ENCODE assay signal across 8 cellular contexts in genomic region chr2:136423516-136423996, GRCh38.
A peak's percentile ranks its signal among the peaks of the same experiment; 100 is the strongest.
DNase-seq lines count a peak whose midpoint lies in the region; ATAC-seq, FAIRE-seq and TF ChIP-seq lines count a peak whose summit lies in the region.

No MANE protein-coding gene starts in this region.

- no peaks in the 10 kb centered on the region for H3K27me3 ChIP-seq in CD8-positive, alpha-beta T cell (ENCODE audit: insufficient read depth, low read length)
- H3K27me3 ChIP-seq in endothelial cell of umbilical vein (ENCODE audit: control insufficient read depth in 2 of 2, insufficient read depth in 2 of 2, low read length in 2 of 2): peaks cover 5 to 6% of the 10 kb centered on the region in 2 experiments

- H3K9me1 ChIP-seq in endothelial cell of umbilical vein (replicated peaks; ENCODE audit: control insufficient read depth, extremely low read depth, insufficient read depth, low read length): no peaks in the 10 kb centered on the region

- ATAC-seq in CD8-positive, alpha-beta T cell: peak; percentile 97
- ATAC-seq in GM19452 (IDR thresholded peaks at IDR 0.05; ENCODE audit: unreplicated experiment) (peak; percentile 100), HG03565 (IDR thresholded peaks at IDR 0.05; ENCODE audit: unreplicated experiment) (peak; percentile 99)

- peaks cover 13% of the 10 kb centered on the region for H3K4me1 ChIP-seq in CD8-positive, alpha-beta T cell (ENCODE audit: insufficient read depth, low read length)
- no peaks in the 10 kb centered on the region for H3K4me1 ChIP-seq in endothelial cell of umbilical vein (ENCODE audit: control insufficient read depth, extremely low read depth, insufficient read depth, low read length)

- no peaks in the 10 kb centered on the region for H3K9me3 Mint-ChIP-seq in CD8-positive, alpha-beta T cell

- BruUV-seq in endothelial cell of umbilical vein (replicated peaks; lab: Mats Ljungman, UMichigan): no TSS peak

- intact Hi-C loops in CD8-positive, alpha-beta T cell (cut with DNase I, micrococcal nuclease): loop anchor here in 1 of 2 experiments (1.0 to 10.0 kb wide), 3 partner anchors 509 to 1951 kb away; no protein-coding TSS in a partner anchor
- intact Hi-C loops in endothelial cell of umbilical vein (cut with micrococcal nuclease): loop anchor here (1.0 to 5.0 kb wide), 6 partner anchors 314 to 1415 kb away; no protein-coding TSS in a partner anchor

- dilution Hi-C loops in endothelial cell of umbilical vein (cut with MboI; ENCODE audit: extremely low pct_ligation_motif_present, low sequenced_read_pairs): no loop called here

- H3K36me3 Mint-ChIP-seq in CD8-positive, alpha-beta T cell: no peaks in the 10 kb centered on the region

- H3K27ac Mint-ChIP-seq in CD8-positive, alpha-beta T cell: peak overlapping the region; percentile 71

- peaks cover 17% of the 10 kb centered on the region for H3K4me1 Mint-ChIP-seq in CD8-positive, alpha-beta T cell (ENCODE audit: low read depth)

- peak; percentile 63 to 86 (median 81) for DNase-seq in CD8-positive, alpha-beta T cell
- peak; percentile 90 for DNase-seq in NCI-H82 (lab: John Stamatoyannopoulos, UW)
- DNase-seq in activated CD8-positive, alpha-beta memory T cell treated with anti-CD3 and anti-CD28 coated beads for 48 hours (ENCODE audit: low read depth in 2 of 3, low spot score in 2 of 3): peak; percentile 62 to 71 (median 66)
- DNase-seq in endothelial cell of umbilical vein (ENCODE audit: low read depth, low spot score): peak; percentile 58
- peak; percentile 65 for DNase-seq in mucosa of gallbladder (ENCODE audit: low spot score)
- DNase-seq in stimulated activated CD8-positive, alpha-beta memory T cell treated with anti-CD3 and anti-CD28 coated beads, Interleukin-4, amount 100 ng/mL, for 4 hours (ENCODE audit: low read depth in 2 of 2, low spot score in 1 of 2): peak; percentile 58 to 60

- FAIRE-seq in endothelial cell of umbilical vein (lab: Jason Lieb, UNC): no peak

- no peak overlapping the region for H3K9ac ChIP-seq in endothelial cell of umbilical vein (replicated peaks; ENCODE audit: extremely low read depth, insufficient read depth, low read length)

- peak; percentile 93 for TF ChIP-seq CTCF in CD8-positive, alpha-beta T cell (IDR thresholded peaks at IDR 0.05)
- TF ChIP-seq CTCF in endothelial cell of umbilical vein (IDR thresholded peaks at IDR 0.05; ENCODE audit: extremely low read depth in 1 of 2, insufficient read depth in 1 of 2, low read depth in 1 of 2, low read length in 2 of 2): peak; percentile 80 to 87

- H3K4me3 ChIP-seq in CD8-positive, alpha-beta T cell (ENCODE audit: low read depth, low read length): peak overlapping the region; percentile 65
- H3K4me3 ChIP-seq in endothelial cell of umbilical vein (replicated peaks in 1 of 3; ENCODE audit: insufficient read depth in 1 of 3, low read depth in 1 of 3, low read length in 3 of 3): peak overlapping the region in 1 of 3 experiments; percentile 17

- peaks cover 31% of the 10 kb centered on the region for H3K27me3 Mint-ChIP-seq in CD8-positive, alpha-beta T cell (ENCODE audit: low read depth)

- no peaks in the 10 kb centered on the region for H4K20me1 ChIP-seq in endothelial cell of umbilical vein (replicated peaks; ENCODE audit: control insufficient read depth, extremely low read depth, insufficient read depth, low read length)

- H3K4me2 ChIP-seq in endothelial cell of umbilical vein (ENCODE audit: insufficient read depth, low read length): peak overlapping the region; percentile 69

- no peaks in the 10 kb centered on the region for H3K9me3 ChIP-seq in CD8-positive, alpha-beta T cell (ENCODE audit: low read length)
- no peaks in the 10 kb centered on the region for H3K9me3 ChIP-seq in endothelial cell of umbilical vein (replicated peaks; ENCODE audit: control insufficient read depth, insufficient read depth, low read length)

- POLR2A ChIA-PET in CD8-positive, alpha-beta T cell (lab: Charles Lee): interaction anchor here (1.1 kb wide), 1 partner anchor 11 kb away, joined by 3 read pairs; no protein-coding TSS in a partner anchor
- POLR2A ChIA-PET in endothelial cell of umbilical vein (lab: Charles Lee): no interaction called here

- H3K79me2 ChIP-seq in endothelial cell of umbilical vein (ENCODE audit: control insufficient read depth, insufficient read depth, low read length): no peaks in the 10 kb centered on the region

- H3K27ac ChIP-seq in CD8-positive, alpha-beta T cell (ENCODE audit: low read depth, low read length): no peak overlapping the region
- no peak overlapping the region for H3K27ac ChIP-seq in endothelial cell of umbilical vein (ENCODE audit: insufficient read depth, low read depth, low read length)

- H3K4me3 Mint-ChIP-seq in CD8-positive, alpha-beta T cell: peak overlapping the region; percentile 84

- CTCF ChIA-PET in CD8-positive, alpha-beta T cell (lab: Charles Lee): interaction anchor here (0.6 to 2.3 kb wide), 18 partner anchors 9 to 1420 kb away, joined by 3 to 17 read pairs (median 5); no protein-coding TSS in a partner anchor
- CTCF ChIA-PET in endothelial cell of umbilical vein (lab: Charles Lee): interaction anchor here (0.9 to 2.3 kb wide), 4 partner anchors 509 to 1417 kb away, joined by 4 to 13 read pairs (median 10); no protein-coding TSS in a partner anchor

- H3K36me3 ChIP-seq in CD8-positive, alpha-beta T cell (ENCODE audit: insufficient read depth, low read length): no peaks in the 10 kb centered on the region
- H3K36me3 ChIP-seq in endothelial cell of umbilical vein (ENCODE audit: control insufficient read depth in 2 of 2, extremely low read depth in 1 of 2, insufficient read depth in 2 of 2, low read length in 2 of 2): no peaks in the 10 kb centered on the region

- H2AFZ ChIP-seq in endothelial cell of umbilical vein (ENCODE audit: low read depth, low read length): peak overlapping the region; percentile 96

- TF ChIP-seq POLR2A in endothelial cell of umbilical vein (IDR thresholded peaks at IDR 0.05; ENCODE audit: low read depth, low read length): no peak

TF ChIP-seq in endothelial cell of umbilical vein, 7 proteins besides CTCF, POLR2A, EP300 and RAD21:
- TF ChIP-seq POLR2AphosphoS5 (IDR thresholded peaks at IDR 0.05; ENCODE audit: insufficient read depth, low read depth, low read length): no peak
- no peak for TF ChIP-seq MYC (IDR thresholded peaks at IDR 0.05; ENCODE audit: low read depth, low read length)
- no peak for TF ChIP-seq JUN (IDR thresholded peaks at IDR 0.05; ENCODE audit: borderline replicate concordance, insufficient read depth, insufficient read length, low read depth)
- no peak for TF ChIP-seq FOS (IDR thresholded peaks at IDR 0.05; ENCODE audit: borderline replicate concordance, insufficient read depth, low read length)
